In genomic region chr2:74527741-74528140, GRCh38 we compare ENCODE assay signal across 8 cellular contexts. TPM values are rescaled to one million over a fixed set of nuclear protein-coding genes. Genes with fewer than 3 reads are reported as not detected.
DNase-seq lines count a peak whose midpoint lies in the region; ATAC-seq, FAIRE-seq and TF ChIP-seq lines count a peak whose summit lies in the region.
"Had no signal": no experiment of that assay in that cellular context is flagged by ENCODE, and none has a peak within 500 bp of the region (broad histone marks: within the 10 kb centered on the region; RNA-seq: fewer than 3 reads in every experiment).

No MANE protein-coding gene starts in this region.

- H3K27me3 ChIP-seq in H9 (ENCODE audit: insufficient read depth, low read length), result peaks cover 3% of the 10 kb centered on the region; the same call in 1 of the 2 replicates
- H3K27me3 ChIP-seq in K562 (ENCODE audit: control insufficient read depth in 2 of 2, insufficient read depth in 2 of 2, low read length in 2 of 2), result no peaks in the 10 kb centered on the region

- no peak for TF ChIP-seq EP300 in K562 (IDR thresholded peaks at IDR 0.05; ENCODE audit: low read length)

- DNase-seq in H9, result no peak
- DNase-seq in K562 (ENCODE audit: extremely low read depth in 1 of 4, low spot score in 3 of 4), result no peak
- DNase-seq in EL, result no peak
- DNase-seq: activated CD4-positive, CD25-positive, alpha-beta regulatory T cell; left colon; NCI-H524 had no signal

- in situ Hi-C loops in K562 (cut with MboI), result no loop called here

- BruUV-seq in K562 (replicated peaks; lab: Mats Ljungman, UMichigan), result TSS peak; percentile 63

- peaks cover 3% of the 10 kb centered on the region for H3K9me1 ChIP-seq in K562 (ENCODE audit: control insufficient read depth, insufficient read depth, low read length)

- H3K4me1 Mint-ChIP-seq in H9, result peaks cover 17 to 22% of the 10 kb centered on the region in 2 experiments

- H3K18ac ChIP-seq in H9 (ENCODE audit: insufficient read length, low read depth, low read length), result no peak overlapping the region

- no peak overlapping the region for H3K56ac ChIP-seq in H9 (ENCODE audit: insufficient read length, low read depth, low read length)

- no peak overlapping the region for H3K27ac ChIP-seq in H9 (ENCODE audit: insufficient read length, low read depth, low read length)
- no peak overlapping the region; the same call in 2 of the 3 replicates for H3K27ac ChIP-seq in K562 (ENCODE audit: extremely low read depth, low read depth, low read length)

- CTCF ChIA-PET in K562 (lab: Yijun Ruan, JAX; ENCODE audit: low intra/inter-chr PET ratio), result no interaction called here

- H2BK12ac ChIP-seq in H9 (ENCODE audit: insufficient read length, low read depth, low read length), result no peak overlapping the region

- H3K23ac ChIP-seq in H9 (ENCODE audit: insufficient read length, low read depth, low read length), result no peak overlapping the region

- H3K9ac ChIP-seq in H9 (ENCODE audit: extremely low read depth, insufficient read length, low read length) (no peak overlapping the region), K562 (ENCODE audit: insufficient read depth in 1 of 2, low read depth in 2 of 2, low read length in 2 of 2) (peak overlapping the region; percentile 5 to 97; a peak in 3 of 4 replicates)

- H3K36me3 ChIP-seq in K562 (ENCODE audit: control insufficient read depth, insufficient read depth, low read length), result peaks cover 55% of the 10 kb centered on the region

- POLR2A ChIA-PET in K562 (lab: Yijun Ruan, JAX), result interaction anchor here (1.1 to 1.6 kb wide), 3 partner anchors 10 to 60 kb away, joined by 3 to 5 read pairs (median 5); no protein-coding TSS in a partner anchor

- peak overlapping the region; percentile 96 for H3K4me3 ChIP-seq in K562

- H3K23me2 ChIP-seq in H9 (ENCODE audit: insufficient read length, low read depth, low read length, poor library complexity, severe bottlenecking), result peaks cover 15% of the 10 kb centered on the region

- H3K27me3 Mint-ChIP-seq in H9 (ENCODE audit: low read depth), result peaks cover 11% of the 10 kb centered on the region

- H3K79me1 ChIP-seq in H9 (ENCODE audit: insufficient read depth, low read depth, low read length, poor library complexity, severe bottlenecking), result peaks cover 4% of the 10 kb centered on the region

- peak overlapping the region; percentile 98 to 99 for H3K4me3 Mint-ChIP-seq in H9

- TF ChIP-seq CTCF in H9 (conservative IDR thresholded peaks at IDR 0.05), result no peak
- no peak for TF ChIP-seq CTCF in K562 (IDR thresholded peaks at IDR 0.05 in 2 of 3, conservative IDR thresholded peaks at IDR 0.05 in 1 of 3; ENCODE audit: insufficient read depth in 2 of 3, low read depth in 1 of 3, low read length in 3 of 3)

- H2BK20ac ChIP-seq in H9 (ENCODE audit: low read depth, low read length, poor library complexity, severe bottlenecking), result no peak overlapping the region

- H4K8ac ChIP-seq in H9 (replicated peaks; ENCODE audit: insufficient read length, low read depth, low read length), result no peak overlapping the region

- H2AFZ ChIP-seq in H9 (ENCODE audit: low read length), result no peak overlapping the region
- H2AFZ ChIP-seq in K562 (ENCODE audit: low read depth, low read length), result no peak overlapping the region

- no peaks in the 10 kb centered on the region for H3K9me3 ChIP-seq in H9 (ENCODE audit: control insufficient read depth, low read depth, low read length)
- H3K9me3 ChIP-seq in K562 (replicated peaks; ENCODE audit: control insufficient read depth, insufficient read depth, low read depth, low read length), result no peaks in the 10 kb centered on the region

- H3K4me2 ChIP-seq in H9 (ENCODE audit: insufficient read depth, insufficient read length, low read length), result no peak overlapping the region
- peak overlapping the region; percentile 96 for H3K4me2 ChIP-seq in K562 (ENCODE audit: insufficient read depth, low read length)

- TF ChIP-seq POLR2A in K562 (conservative IDR thresholded peaks at IDR 0.05), result no peak

- no peaks in the 10 kb centered on the region; a peak in 1 of 5 replicates for H3K9me3 Mint-ChIP-seq in H9

- no peak overlapping the region for H2BK5ac ChIP-seq in H9 (ENCODE audit: insufficient read length, low read length)

- no peak overlapping the region for H4K5ac ChIP-seq in H9 (ENCODE audit: insufficient read length, low read depth, low read length)

- H3K79me2 ChIP-seq in H9 (ENCODE audit: insufficient read depth, low read length) (peaks cover 4% of the 10 kb centered on the region; the same call in 1 of the 2 replicates), K562 (ENCODE audit: control insufficient read depth, insufficient read depth, low read length) (peaks cover 52% of the 10 kb centered on the region)

- H2BK120ac ChIP-seq in H9 (ENCODE audit: low read depth, low read length, poor library complexity, severe bottlenecking), result no peak overlapping the region

- H4K20me1 ChIP-seq in H9 (ENCODE audit: control insufficient read depth, insufficient read depth, insufficient read length) (no peaks in the 10 kb centered on the region), K562 (replicated peaks; ENCODE audit: control insufficient read depth, insufficient read depth, low read length) (peaks cover 5% of the 10 kb centered on the region; the same call in 1 of the 2 replicates)

- no peak for TF ChIP-seq RAD21 in K562 (CRISPR knock-in tag; conservative IDR thresholded peaks at IDR 0.05 in 1 of 2, IDR thresholded peaks at IDR 0.05 in 1 of 2)

- no peak overlapping the region for H2AK5ac ChIP-seq in H9 (ENCODE audit: insufficient read length, low read length)

- no peak overlapping the region for H3K27ac Mint-ChIP-seq in H9

- no peak overlapping the region for H3K4ac ChIP-seq in H9 (ENCODE audit: low read depth, low read length)

- WGBS in H9 (ENCODE audit: extremely low coverage, insufficient read length, low lambda C conversion rate), result no CpG with 5 or more reads among the region's 9 CpGs
- 91% methylated on average over 6 of the region's 9 CpGs for WGBS in K562 (ENCODE audit: insufficient coverage, low coverage, missing lambda C conversion rate)

- H3K36me3 Mint-ChIP-seq in H9 (ENCODE audit: insufficient read depth in 1 of 3, low read depth in 3 of 3), result peaks cover 30 to 49% (median 36%) of the 10 kb centered on the region in 3 experiments

- peaks cover 4% of the 10 kb centered on the region; the same call in 1 of the 2 replicates for H3K4me1 ChIP-seq in H9 (ENCODE audit: insufficient read depth, low read length)
- H3K4me1 ChIP-seq in K562 (replicated peaks in 1 of 2; ENCODE audit: control insufficient read depth in 2 of 2, insufficient read depth in 2 of 2, low read length in 2 of 2), result peaks cover 28 to 33% of the 10 kb centered on the region in 2 experiments

- H3T11ph ChIP-seq in H9 (ENCODE audit: low read length), result no peak overlapping the region

- no peak overlapping the region for H4K91ac ChIP-seq in H9 (ENCODE audit: insufficient read length, low read depth, low read length)

- ATAC-seq in K562 (no peak), GM21381 (IDR thresholded peaks at IDR 0.05; ENCODE audit: unreplicated experiment) (no peak)
- ATAC-seq: left colon had no signal

- no peak overlapping the region for H2BK15ac ChIP-seq in H9 (ENCODE audit: low read depth, low read length)

- H3K14ac ChIP-seq in H9 (ENCODE audit: insufficient read depth, low read length), result no peak overlapping the region

- intact Hi-C loops in K562 (cut with micrococcal nuclease), result loop anchor here (2.0 kb wide), 1 partner anchor 45 kb away; the partner anchor contains the start of genes CCDC142 and TTC31

- no peak for FAIRE-seq in K562 (lab: Jason Lieb, UNC)
- FAIRE-seq: G401.6 had no signal

RNA-seq across cellular contexts. Expression of gene DQX1, which starts 1.7 kb away (rescaled TPM):
- total RNA-seq in H9 (2021) (0.98 and 1.6 TPM in 2 replicates), K562 (2014; rRNA removed) (0.73 TPM in 1 of 2 replicates, not detected in the other), K562 (2014; rRNA removed; fragmentation: Illumina TruSeq; extraction: Trizol) (0.06 and 0.11 TPM in 2 replicates), K562 (2015; rRNA removed; fragmentation: Illumina TruSeq; extraction: Trizol) (0.30 and 0.33 TPM in 2 replicates), K562 (2021) (0.29 and 0.38 TPM in 2 replicates)
- 2.8 and 6.5 TPM in 2 replicates for total RNA-seq in K562 (2011; cell fraction: chromatin; rRNA removed; ENCODE audit: low replicate concordance)
- 1.7 and 2.1 TPM in 2 replicates for total RNA-seq in K562 (2011; cell fraction: nucleolus; rRNA removed)
- total RNA-seq in K562 (2011; cell fraction: nucleoplasm; rRNA removed), result 1.7 and 2.0 TPM in 2 replicates
- polyA plus RNA-seq in K562 (2011; rRNA removed) (0.18 and 0.46 TPM in 2 replicates), K562 (2014; fragmentation: Illumina TruSeq; extraction: Trizol) (0.18 TPM in 2 replicates), K562 (2014; fragmentation: Nextera tagmentation; extraction: Ambion mirVana) (under 1 TPM; 0.04 to 0.08 TPM), K562 (2014; rRNA removed) (0.05 and 0.21 TPM in 2 replicates)
- polyA plus RNA-seq in K562 (2011; cell fraction: cytosol; rRNA removed), result 0.03 and 0.24 TPM in 2 replicates
- 3.1 and 4.0 TPM in 2 replicates for polyA plus RNA-seq in K562 (2011; cell fraction: nucleus; rRNA removed)
- polyA plus RNA-seq in K562 (2012), result 0.18 and 0.25 TPM in 2 replicates
- polyA minus RNA-seq in K562 (2011; rRNA and poly(A)+ RNA removed), result not detected in 2 replicates
- not detected in 2 replicates for polyA minus RNA-seq in K562 (2011; cell fraction: cytosol; rRNA and poly(A)+ RNA removed)
- polyA minus RNA-seq in K562 (2011; cell fraction: nucleus; rRNA and poly(A)+ RNA removed), result 0.54 and 1.3 TPM in 2 replicates

RNA-seq across cellular contexts. Expression of gene AUP1, which starts 1.8 kb away (rescaled TPM):
- total RNA-seq in H9 (2021) (91.5 and 93.6 TPM in 2 replicates), K562 (2014; rRNA removed) (183 and 192 TPM in 2 replicates), K562 (2014; rRNA removed; fragmentation: Illumina TruSeq; extraction: Trizol) (105 and 130 TPM in 2 replicates), K562 (2015; rRNA removed; fragmentation: Illumina TruSeq; extraction: Trizol) (165 and 173 TPM in 2 replicates), K562 (2021) (165 and 166 TPM in 2 replicates)
- total RNA-seq in K562 (2011; cell fraction: chromatin; rRNA removed; ENCODE audit: low replicate concordance), result 396 and 984 TPM in 2 replicates
- 901 and 928 TPM in 2 replicates for total RNA-seq in K562 (2011; cell fraction: nucleolus; rRNA removed)
- total RNA-seq in K562 (2011; cell fraction: nucleoplasm; rRNA removed), result 568 and 636 TPM in 2 replicates
- polyA plus RNA-seq in K562 (2011; rRNA removed) (118 and 196 TPM in 2 replicates), K562 (2014; fragmentation: Illumina TruSeq; extraction: Trizol) (217 and 245 TPM in 2 replicates), K562 (2014; fragmentation: Nextera tagmentation; extraction: Ambion mirVana) (100 to 1,000 TPM in 1 of 2 experiments, 10 to 100 TPM in 1; 70.7 to 113 TPM), K562 (2014; rRNA removed) (245 and 268 TPM in 2 replicates)
- 159 and 372 TPM in 2 replicates for polyA plus RNA-seq in K562 (2011; cell fraction: cytosol; rRNA removed)
- polyA plus RNA-seq in K562 (2011; cell fraction: nucleus; rRNA removed), result 1,037 and 1,663 TPM in 2 replicates
- 131 and 205 TPM in 2 replicates for polyA plus RNA-seq in K562 (2012)
- 48.7 and 121 TPM in 2 replicates for polyA minus RNA-seq in K562 (2011; rRNA and poly(A)+ RNA removed)
- polyA minus RNA-seq in K562 (2011; cell fraction: cytosol; rRNA and poly(A)+ RNA removed), result 56.7 and 112 TPM in 2 replicates
- polyA minus RNA-seq in K562 (2011; cell fraction: nucleus; rRNA and poly(A)+ RNA removed), result 209 and 232 TPM in 2 replicates

RNA-seq across cellular contexts. Expression of gene HTRA2, which starts 2.0 kb away (rescaled TPM):
- total RNA-seq in H9 (2021) (24.1 and 24.9 TPM in 2 replicates), K562 (2014; rRNA removed) (68.0 and 76.5 TPM in 2 replicates), K562 (2014; rRNA removed; fragmentation: Illumina TruSeq; extraction: Trizol) (48.3 and 54.2 TPM in 2 replicates), K562 (2015; rRNA removed; fragmentation: Illumina TruSeq; extraction: Trizol) (56.7 and 60.5 TPM in 2 replicates), K562 (2021) (66.5 and 72.0 TPM in 2 replicates)
- 76.3 and 135 TPM in 2 replicates for total RNA-seq in K562 (2011; cell fraction: chromatin; rRNA removed; ENCODE audit: low replicate concordance)
- 116 and 121 TPM in 2 replicates for total RNA-seq in K562 (2011; cell fraction: nucleolus; rRNA removed)
- total RNA-seq in K562 (2011; cell fraction: nucleoplasm; rRNA removed), result 69.5 and 82.8 TPM in 2 replicates
- polyA plus RNA-seq in K562 (2011; rRNA removed) (45.9 and 59.8 TPM in 2 replicates), K562 (2014; fragmentation: Illumina TruSeq; extraction: Trizol) (60.7 and 75.7 TPM in 2 replicates), K562 (2014; fragmentation: Nextera tagmentation; extraction: Ambion mirVana) (10 to 100 TPM; 66.7 to 71.2 TPM), K562 (2014; rRNA removed) (65.8 and 78.9 TPM in 2 replicates)
- 65.6 and 128 TPM in 2 replicates for polyA plus RNA-seq in K562 (2011; cell fraction: cytosol; rRNA removed)
- polyA plus RNA-seq in K562 (2011; cell fraction: nucleus; rRNA removed), result 86.3 and 133 TPM in 2 replicates
- polyA plus RNA-seq in K562 (2012), result 62.5 and 70.9 TPM in 2 replicates
- 29.0 and 45.8 TPM in 2 replicates for polyA minus RNA-seq in K562 (2011; rRNA and poly(A)+ RNA removed)
- polyA minus RNA-seq in K562 (2011; cell fraction: cytosol; rRNA and poly(A)+ RNA removed), result 22.2 and 38.4 TPM in 2 replicates
- 58.6 and 61.0 TPM in 2 replicates for polyA minus RNA-seq in K562 (2011; cell fraction: nucleus; rRNA and poly(A)+ RNA removed)

RNA-seq across cellular contexts. Expression of gene TLX2, which starts 13.5 kb away (rescaled TPM):
- total RNA-seq in H9 (2021), result 0.20 and 0.26 TPM in 2 replicates
- not detected in 2 replicates for total RNA-seq in K562 (2011; cell fraction: chromatin; rRNA removed; ENCODE audit: low replicate concordance)
- not detected in 2 replicates for total RNA-seq in K562 (2011; cell fraction: nucleolus; rRNA removed)
- total RNA-seq in K562 (2011; cell fraction: nucleoplasm; rRNA removed), result not detected in 2 replicates
- not detected in 2 replicates for total RNA-seq in K562 (2014; rRNA removed)
- not detected in 2 replicates for total RNA-seq in K562 (2014; rRNA removed; fragmentation: Illumina TruSeq; extraction: Trizol)
- total RNA-seq in K562 (2015; rRNA removed; fragmentation: Illumina TruSeq; extraction: Trizol), result not detected in 2 replicates
- not detected in 2 replicates for total RNA-seq in K562 (2021)
- not detected in 2 replicates for polyA plus RNA-seq in K562 (2011; rRNA removed)
- polyA plus RNA-seq in K562 (2011; cell fraction: cytosol; rRNA removed), result not detected in 2 replicates
- not detected in 2 replicates for polyA plus RNA-seq in K562 (2011; cell fraction: nucleus; rRNA removed)
- 0.12 TPM in 1 of 2 replicates, not detected in the other for polyA plus RNA-seq in K562 (2012)
- polyA plus RNA-seq in K562 (2014; fragmentation: Illumina TruSeq; extraction: Trizol), result not detected in 2 replicates
- not detected for polyA plus RNA-seq in K562 (2014; fragmentation: Nextera tagmentation; extraction: Ambion mirVana)
- not detected in 2 replicates for polyA plus RNA-seq in K562 (2014; rRNA removed)
- not detected in 2 replicates for polyA minus RNA-seq in K562 (2011; rRNA and poly(A)+ RNA removed)
- polyA minus RNA-seq in K562 (2011; cell fraction: cytosol; rRNA and poly(A)+ RNA removed), result not detected in 2 replicates
- polyA minus RNA-seq in K562 (2011; cell fraction: nucleus; rRNA and poly(A)+ RNA removed), result not detected in 2 replicates

RNA-seq across cellular contexts. Expression of gene PCGF1, which starts 20.2 kb away (rescaled TPM):
- total RNA-seq in H9 (2021), result 23.8 and 28.1 TPM in 2 replicates
- 41.0 and 75.1 TPM in 2 replicates for total RNA-seq in K562 (2011; cell fraction: chromatin; rRNA removed; ENCODE audit: low replicate concordance)
- total RNA-seq in K562 (2011; cell fraction: nucleolus; rRNA removed), result 49.2 and 62.0 TPM in 2 replicates
- total RNA-seq in K562 (2011; cell fraction: nucleoplasm; rRNA removed), result 36.9 and 41.4 TPM in 2 replicates
- total RNA-seq in K562 (2014; rRNA removed), result 20.3 and 28.5 TPM in 2 replicates
- 22.5 and 25.1 TPM in 2 replicates for total RNA-seq in K562 (2014; rRNA removed; fragmentation: Illumina TruSeq; extraction: Trizol)
- 25.9 and 31.2 TPM in 2 replicates for total RNA-seq in K562 (2015; rRNA removed; fragmentation: Illumina TruSeq; extraction: Trizol)
- 27.3 and 33.6 TPM in 2 replicates for total RNA-seq in K562 (2021)
- 28.3 and 29.3 TPM in 2 replicates for polyA plus RNA-seq in K562 (2011; rRNA removed)
- polyA plus RNA-seq in K562 (2011; cell fraction: cytosol; rRNA removed), result 30.4 and 33.2 TPM in 2 replicates
- polyA plus RNA-seq in K562 (2011; cell fraction: nucleus; rRNA removed), result 64.9 and 75.4 TPM in 2 replicates
- 27.7 and 31.8 TPM in 2 replicates for polyA plus RNA-seq in K562 (2012)
- 31.9 and 34.8 TPM in 2 replicates for polyA plus RNA-seq in K562 (2014; fragmentation: Illumina TruSeq; extraction: Trizol)
- polyA plus RNA-seq in K562 (2014; fragmentation: Nextera tagmentation; extraction: Ambion mirVana), result 10 to 100 TPM; 45.3 to 45.7 TPM
- polyA plus RNA-seq in K562 (2014; rRNA removed), result 26.1 and 26.3 TPM in 2 replicates
- 36.6 and 41.3 TPM in 2 replicates for polyA minus RNA-seq in K562 (2011; rRNA and poly(A)+ RNA removed)
- polyA minus RNA-seq in K562 (2011; cell fraction: cytosol; rRNA and poly(A)+ RNA removed), result 22.0 and 27.9 TPM in 2 replicates
- 19.7 and 30.2 TPM in 2 replicates for polyA minus RNA-seq in K562 (2011; cell fraction: nucleus; rRNA and poly(A)+ RNA removed)
